Comparison of ENCODE assay signal across 19 cellular contexts in genomic region chr11:114880458-114880857, GRCh38.
"Had no signal": no experiment of that assay in that cellular context is flagged by ENCODE, and none has a peak within 500 bp of the region (broad histone marks: within the 10 kb centered on the region; RNA-seq: fewer than 3 reads in every experiment).

No MANE protein-coding gene starts in this region.

- H3K27ac ChIP-seq: gastroesophageal sphincter, heart left ventricle, right atrium auricular region, tibial nerve had no signal

- DNase-seq: activated CD4-positive, alpha-beta T cell treated with anti-CD3 and anti-CD28 coated beads, Interleukin-2, amount 50 U/mL, for 4 hours; activated gamma-delta T cell treated with Interleukin-2 at 50 U/mL for 16 hours; effector CD4-positive, alpha-beta T cell; heart left ventricle; kidney glomerular epithelial cell; mucosa of descending colon; naive B cell; stimulated activated CD4-positive, alpha-beta T cell treated with anti-CD3 and anti-CD28 coated beads, Interleukin-12 subunit alpha, Interleukin-12 subunit beta, amount 100 ng/mL, for 4 hours; stimulated activated CD4-positive, alpha-beta T cell treated with anti-CD3 and anti-CD28 coated beads, Interleukin-2, amount 100 ng/mL, for 24 hours; stimulated activated naive CD8-positive, alpha-beta T cell treated with anti-CD3 and anti-CD28 coated beads, Interleukin-15, Interleukin-2, amounts not matched to agents 100 U/mL and 50 U/mL, for 24 hours; substantia nigra had no signal

- H3K4me1 Mint-ChIP-seq: memory B cell, naive B cell had no signal

- H3K27ac Mint-ChIP-seq: activated naive CD4-positive, alpha-beta T cell treated with anti-CD3 and anti-CD28 coated beads, Interleukin-2, amount 50 U/mL, for 72 hours; memory B cell; naive B cell; progenitor cell of endocrine pancreas had no signal

- H3K27me3 Mint-ChIP-seq: memory B cell, naive B cell, progenitor cell of endocrine pancreas had no signal

- H3K9me3 Mint-ChIP-seq: activated naive CD4-positive, alpha-beta T cell treated with anti-CD3 and anti-CD28 coated beads, Interleukin-2, amount 50 U/mL, for 72 hours; neural crest cell had no signal

- H3K4me1 ChIP-seq: gastroesophageal sphincter, right atrium auricular region, tibial nerve had no signal

- H3K36me3 Mint-ChIP-seq: activated naive CD4-positive, alpha-beta T cell treated with anti-CD3 and anti-CD28 coated beads, Interleukin-2, amount 50 U/mL, for 72 hours; memory B cell; naive B cell had no signal

- ATAC-seq: activated naive CD4-positive, alpha-beta T cell treated with anti-CD3 and anti-CD28 coated beads, Interleukin-2, amount 50 U/mL, for 72 hours; esophagus mucosa; gastroesophageal sphincter; heart left ventricle; mucosa of descending colon; stimulated activated naive CD8-positive, alpha-beta T cell treated with anti-CD3 and anti-CD28 coated beads, Interleukin-15, Interleukin-2, amounts not matched to agents 100 U/mL and 50 U/mL, for 24 hours had no signal

- H3K27me3 ChIP-seq: gastroesophageal sphincter, heart left ventricle, right atrium auricular region, tibial nerve had no signal

- H3K36me3 ChIP-seq: gastroesophageal sphincter, heart left ventricle, right atrium auricular region, tibial nerve had no signal

- H3K4me3 ChIP-seq: gastroesophageal sphincter, heart left ventricle, mucosa of descending colon, right atrium auricular region, tibial nerve had no signal

- H3K9me3 ChIP-seq: gastroesophageal sphincter, mucosa of descending colon, right atrium auricular region, tibial nerve had no signal

- H3K4me3 Mint-ChIP-seq: memory B cell, naive B cell, neural crest cell had no signal
